ENCODE assay signal across 15 cellular contexts in genomic region chr2:75920721-75921551, GRCh38.
DNase-seq lines count a peak whose midpoint lies in the region; ATAC-seq, FAIRE-seq and TF ChIP-seq lines count a peak whose summit lies in the region.
"Had no signal": no experiment of that assay in that cellular context is flagged by ENCODE, and none has a peak within 500 bp of the region (broad histone marks: within the 10 kb centered on the region; RNA-seq: fewer than 3 reads in every experiment).

No MANE protein-coding gene starts in this region.

- DNase-seq in H9, result no peak
- DNase-seq in NCI-H2227 treated with DMSO at 0.1 percent for 48 hours (lab: John Stamatoyannopoulos, UW), result peak; percentile 83
- DNase-seq in frontal cortex (ENCODE audit: low spot score in 2 of 2), result peak in 1 of 2 donors; percentile 22
- no peak for DNase-seq in effector memory CD4-positive, alpha-beta T cell
- no peak for DNase-seq in sciatic nerve (ENCODE audit: low spot score)
- DNase-seq: activated CD8-positive, alpha-beta T cell treated with anti-CD3 and anti-CD28 coated beads, Interleukin-2, amount 10 ng/mL, durations not matched to agents 7 days and 5 days; activated effector memory CD4-positive, alpha-beta T cell treated with anti-CD3 and anti-CD28 coated beads, Interleukin-2, amount 50 U/mL, for 16 hours; DMS79; effector memory CD8-positive, alpha-beta T cell; Kasumi-1; NCI-H226; PC-9 had no signal

- no peak overlapping the region for H3K4me2 ChIP-seq in H9 (ENCODE audit: insufficient read depth, insufficient read length, low read length)
- H3K4me2 ChIP-seq: PC-9 had no signal

- peak overlapping the region; percentile 16 for H2AFZ ChIP-seq in H9 (ENCODE audit: low read length)
- H2AFZ ChIP-seq in neuron (ENCODE audit: low read depth, low read length), result no peak overlapping the region
- H2AFZ ChIP-seq: parathyroid adenoma, PC-9 had no signal

- H3K4me1 ChIP-seq in H9 (ENCODE audit: insufficient read depth, low read length), result no peaks in the 10 kb centered on the region
- H3K4me1 ChIP-seq in neuron (ENCODE audit: insufficient read depth, low read length), result peaks cover 34% of the 10 kb centered on the region
- no peaks in the 10 kb centered on the region for H3K4me1 ChIP-seq in effector memory CD4-positive, alpha-beta T cell (ENCODE audit: control insufficient read depth, insufficient read depth, low read length, poor library complexity, severe bottlenecking)
- H3K4me1 ChIP-seq: parathyroid adenoma had no signal

- H3K27me3 Mint-ChIP-seq in H9 (ENCODE audit: low read depth), result no peaks in the 10 kb centered on the region
- H3K27me3 Mint-ChIP-seq: effector memory CD8-positive, alpha-beta T cell had no signal

- no peaks in the 10 kb centered on the region for H3K79me1 ChIP-seq in H9 (ENCODE audit: insufficient read depth, low read depth, low read length, poor library complexity, severe bottlenecking)

- no peaks in the 10 kb centered on the region for H4K20me1 ChIP-seq in H9 (ENCODE audit: control insufficient read depth, insufficient read depth, insufficient read length)

- no peaks in the 10 kb centered on the region for H3K36me3 Mint-ChIP-seq in H9 (ENCODE audit: insufficient read depth in 1 of 3, low read depth in 3 of 3)

- H2BK15ac ChIP-seq in H9 (ENCODE audit: low read depth, low read length), result no peak overlapping the region

- peak; percentile 21 for FAIRE-seq in frontal cortex (lab: Jason Lieb, UNC)

- H3K36me3 ChIP-seq in neuron (ENCODE audit: insufficient read depth, low read length), result no peaks in the 10 kb centered on the region
- no peaks in the 10 kb centered on the region for H3K36me3 ChIP-seq in effector memory CD4-positive, alpha-beta T cell (ENCODE audit: control insufficient read depth, insufficient read depth, low read length)

- H2BK12ac ChIP-seq in H9 (ENCODE audit: insufficient read length, low read depth, low read length), result no peak overlapping the region

- H3K14ac ChIP-seq in H9 (ENCODE audit: insufficient read depth, low read length), result no peak overlapping the region; the same call in 1 of the 2 replicates

- no CpG with 5 or more reads among the region's 9 CpGs for WGBS in H9 (ENCODE audit: extremely low coverage, insufficient read length, low lambda C conversion rate)

- no peak overlapping the region for H3T11ph ChIP-seq in H9 (ENCODE audit: low read length)

- H3K79me2 ChIP-seq in H9 (ENCODE audit: insufficient read depth, low read length), result no peaks in the 10 kb centered on the region
- H3K79me2 ChIP-seq: parathyroid adenoma had no signal

- no peak overlapping the region for H3K18ac ChIP-seq in H9 (ENCODE audit: insufficient read length, low read depth, low read length)

- TF ChIP-seq CTCF in H9 (conservative IDR thresholded peaks at IDR 0.05), result no peak

- H3K23me2 ChIP-seq in H9 (ENCODE audit: insufficient read length, low read depth, low read length, poor library complexity, severe bottlenecking), result no peaks in the 10 kb centered on the region

- H3K4ac ChIP-seq in H9 (ENCODE audit: low read depth, low read length), result no peak overlapping the region

- H2BK120ac ChIP-seq in H9 (ENCODE audit: low read depth, low read length, poor library complexity, severe bottlenecking), result no peak overlapping the region

- H4K91ac ChIP-seq in H9 (ENCODE audit: insufficient read length, low read depth, low read length), result no peak overlapping the region

- no peak overlapping the region for H3K23ac ChIP-seq in H9 (ENCODE audit: insufficient read length, low read depth, low read length)

- H3K9ac ChIP-seq in H9 (ENCODE audit: extremely low read depth, insufficient read length, low read length), result no peak overlapping the region
- H3K9ac ChIP-seq: parathyroid adenoma had no signal

- H3K27me3 ChIP-seq in H9 (ENCODE audit: insufficient read depth, low read length) (no peaks in the 10 kb centered on the region), neuron (ENCODE audit: insufficient read depth, low read length) (no peaks in the 10 kb centered on the region)
- H3K27me3 ChIP-seq in effector memory CD4-positive, alpha-beta T cell (replicated peaks; ENCODE audit: control insufficient read depth, insufficient read depth, low read length, poor library complexity, severe bottlenecking), result no peaks in the 10 kb centered on the region

- no peak overlapping the region for H3K56ac ChIP-seq in H9 (ENCODE audit: insufficient read length, low read depth, low read length)

- no peak overlapping the region for H2BK20ac ChIP-seq in H9 (ENCODE audit: low read depth, low read length, poor library complexity, severe bottlenecking)

- no peak overlapping the region for H4K5ac ChIP-seq in H9 (ENCODE audit: insufficient read length, low read depth, low read length)

- H4K8ac ChIP-seq in H9 (replicated peaks; ENCODE audit: insufficient read length, low read depth, low read length), result no peak overlapping the region

- no peaks in the 10 kb centered on the region for H3K9me3 ChIP-seq in H9 (ENCODE audit: control insufficient read depth, low read depth, low read length)
- no peaks in the 10 kb centered on the region for H3K9me3 ChIP-seq in neuron (ENCODE audit: low read length)
- no peaks in the 10 kb centered on the region for H3K9me3 ChIP-seq in effector memory CD4-positive, alpha-beta T cell (ENCODE audit: control insufficient read depth, low read length)

- H3K9me3 Mint-ChIP-seq in H9, result no peaks in the 10 kb centered on the region; a peak in 1 of 5 replicates

- H3K27ac Mint-ChIP-seq in H9, result peak overlapping the region in 2 of 3 experiments; percentile 28 to 33; a peak in 2 of 7 replicates
- H3K27ac Mint-ChIP-seq: activated CD8-positive, alpha-beta T cell treated with anti-CD3 and anti-CD28 coated beads, Interleukin-2, amount 10 ng/mL, durations not matched to agents 7 days and 5 days; effector memory CD8-positive, alpha-beta T cell had no signal

- intact Hi-C loops in sciatic nerve (cut with DNase I), result no loop called here

- no peak overlapping the region for H3K27ac ChIP-seq in H9 (ENCODE audit: insufficient read length, low read depth, low read length)
- H3K27ac ChIP-seq in effector memory CD4-positive, alpha-beta T cell (ENCODE audit: insufficient read depth, low read length, poor library complexity, severe bottlenecking), result no peak overlapping the region
- H3K27ac ChIP-seq: parathyroid adenoma, PC-9 had no signal

- ATAC-seq in sciatic nerve (no peak), GM18861 (IDR thresholded peaks at IDR 0.05; ENCODE audit: unreplicated experiment) (no peak)
- ATAC-seq: activated CD8-positive, alpha-beta T cell treated with anti-CD3 and anti-CD28 coated beads, Interleukin-2, amount 10 ng/mL, durations not matched to agents 7 days and 5 days; effector memory CD8-positive, alpha-beta T cell had no signal

- H2BK5ac ChIP-seq in H9 (ENCODE audit: insufficient read length, low read length), result no peak overlapping the region

- no peak overlapping the region for H2AK5ac ChIP-seq in H9 (ENCODE audit: insufficient read length, low read length)

- H3K4me1 Mint-ChIP-seq in H9, result peaks cover 17 to 21% of the 10 kb centered on the region in 2 experiments

- peak overlapping the region; percentile 1 for H3K4me3 ChIP-seq in neuron (ENCODE audit: low read length)
- H3K4me3 ChIP-seq in effector memory CD4-positive, alpha-beta T cell (ENCODE audit: insufficient read depth, low read depth, low read length, poor library complexity, severe bottlenecking), result no peak overlapping the region
- H3K4me3 ChIP-seq: PC-9 had no signal

- H3K4me3 Mint-ChIP-seq in H9, result no peak overlapping the region
- H3K4me3 Mint-ChIP-seq: activated CD8-positive, alpha-beta T cell treated with anti-CD3 and anti-CD28 coated beads, Interleukin-2, amount 10 ng/mL, durations not matched to agents 7 days and 5 days; effector memory CD8-positive, alpha-beta T cell had no signal
